Comparison of ENCODE assay signal across 9 cellular contexts in genomic region chr7:23722587-23723216, GRCh38. TPM values are rescaled to one million over a fixed set of nuclear protein-coding genes. Genes with fewer than 3 reads are reported as not detected.
DNase-seq lines count a peak whose midpoint lies in the region; ATAC-seq and TF ChIP-seq lines count a peak whose summit lies in the region.
"Not testable (repeated sequence)": the region's sequence is repeated elsewhere in the genome, so short reads cannot be mapped to it uniquely, and the experiment has no call there.
"Had no signal": no experiment of that assay in that cellular context is flagged by ENCODE, and none has a peak within 500 bp of the region (broad histone marks: within the 10 kb centered on the region; RNA-seq: fewer than 3 reads in every experiment).

No MANE protein-coding gene starts in this region.

- H3K27me3 ChIP-seq in HAP-1 (ENCODE audit: low read depth); Panc1 (ENCODE audit: control insufficient read depth, insufficient read depth, low read length); colonic mucosa; transverse colon: not testable (repeated sequence)
- H3K27me3 ChIP-seq in iPS-20b (ENCODE audit: insufficient read depth, low read length), result peaks cover 40% of the 10 kb centered on the region

- in situ Hi-C loops in HAP-1 (cut with MboI; ENCODE audit: low sequenced_read_pairs); Panc1 (cut with HindIII; ENCODE audit: low pct_unique_long_range_greater_than_20kb, low sequenced_read_pairs); transverse colon (cut with MboI; ENCODE audit: low pct_ligation_motif_present in 1 of 4, low pct_unique_long_range_greater_than_20kb in 1 of 4, low sequenced_read_pairs in 3 of 4): not testable (repeated sequence)

- H3K4me3 ChIP-seq in HAP-1, result peak overlapping the region; percentile 5; the same call in 1 of the 2 replicates
- peak overlapping the region; percentile 32 to 55 for H3K4me3 ChIP-seq in Panc1 (ENCODE audit: low read depth in 2 of 2, low read length in 2 of 2)
- H3K4me3 ChIP-seq in colonic mucosa, mucosa of descending colon, transverse colon: not testable (repeated sequence)
- peak overlapping the region; percentile 37; the same call in 1 of the 2 replicates for H3K4me3 ChIP-seq in iPS-20b (ENCODE audit: low read length)

- TF ChIP-seq EP300 in transverse colon (IDR thresholded peaks at IDR 0.05; ENCODE audit: low read depth), result not testable (repeated sequence)

- not testable (repeated sequence) for H3K9ac ChIP-seq in colonic mucosa (ENCODE audit: low read depth in 2 of 2, low read length in 2 of 2); iPS-20b (ENCODE audit: low read depth, low read length)

- not testable (repeated sequence) for H3K9me3 ChIP-seq in HAP-1; Panc1 (ENCODE audit: control insufficient read depth, insufficient read depth, low read depth, low read length); colonic mucosa; iPS-20b (ENCODE audit: insufficient read depth, low read depth, low read length); mucosa of descending colon; transverse colon

- not testable (repeated sequence) for H3K4me1 ChIP-seq in HAP-1; colonic mucosa; iPS-20b (ENCODE audit: insufficient read depth, low read length); mucosa of descending colon (ENCODE audit: low read depth); transverse colon
- H3K4me1 ChIP-seq in Panc1 (ENCODE audit: control insufficient read depth, insufficient read depth, low read length), result peaks cover 17% of the 10 kb centered on the region

- intact Hi-C loops in Panc1 (cut with micrococcal nuclease; ENCODE audit: unreplicated experiment); colonic mucosa (cut with DNase I); mucosa of descending colon (cut with DNase I, micrococcal nuclease): not testable (repeated sequence)
- intact Hi-C loops in transverse colon (cut with DNase I; ENCODE audit: low total_unique reads), result loop anchor here (10.0 kb wide), 1 partner anchor 932 kb away; no protein-coding TSS in a partner anchor

- H3K36me3 ChIP-seq in HAP-1 (replicated peaks); Panc1 (ENCODE audit: control insufficient read depth, insufficient read depth, low read length); colonic mucosa; iPS-20b (ENCODE audit: insufficient read depth, low read depth, low read length); mucosa of descending colon (ENCODE audit: low read depth); transverse colon: not testable (repeated sequence)

- H3K27ac ChIP-seq in Panc1 (ENCODE audit: low read length), result peak overlapping the region; percentile 64
- H3K27ac ChIP-seq in colonic mucosa; iPS-20b (ENCODE audit: low read length); transverse colon: not testable (repeated sequence)

- POLR2A ChIA-PET in Panc1 (lab: Charles Lee), result not testable (repeated sequence)

- TF ChIP-seq CTCF in Panc1 (IDR thresholded peaks at IDR 0.05); colonic mucosa (IDR thresholded peaks at IDR 0.05); mucosa of descending colon (IDR thresholded peaks at IDR 0.05); transverse colon (IDR thresholded peaks at IDR 0.05): not testable (repeated sequence)

- peak; percentile 35; the same call in 1 of the 2 replicates for ATAC-seq in Panc1
- ATAC-seq in mucosa of descending colon, result not testable (repeated sequence)

- TF ChIP-seq POLR2A in transverse colon (IDR thresholded peaks at IDR 0.05), result not testable (repeated sequence)

- CTCF ChIA-PET in Panc1 (lab: Charles Lee), result not testable (repeated sequence)

- DNase-seq in DMS53 (lab: John Stamatoyannopoulos, UW) (peak; percentile 88), HAP-1 (ENCODE audit: low spot score in 2 of 2) (peak in 1 of 2 experiments; percentile 74), NCI-H2029 (lab: John Stamatoyannopoulos, UW) (peak; percentile 6), colonic mucosa (peak; percentile 70), mucosa of descending colon (peak in 2 of 3 donors; percentile 64 to 70), transverse colon (peak; percentile 24)
- DNase-seq in Panc1 (ENCODE audit: low read depth, low spot score), result not testable (repeated sequence)

- not testable (repeated sequence) for BruUV-seq in Panc1 (replicated peaks; lab: Mats Ljungman, UMichigan)

- 81 to 86% methylated on average over 5 to 21 of the region's 21 CpGs for WGBS in transverse colon (ENCODE audit: low coverage in 1 of 2), 2 donors

RNA-seq across cellular contexts. Expression of gene STK31, which starts 12.7 kb away (rescaled TPM):
- total RNA-seq in Panc1 (2021; ENCODE audit: unreplicated experiment) (1.0 TPM), colonic mucosa (under 1 TPM; 0.77 to 0.96 TPM), mucosa of descending colon (1 to 10 TPM in 1 of 3 donors, under 1 TPM in 2; 0.38 to 1.3 (median 0.65) TPM), transverse colon (under 1 TPM; 0.37 to 0.95 (median 0.67) TPM)
- 0.80 TPM for polyA plus RNA-seq in Panc1 (2012; ENCODE audit: insufficient read length)
- total RNA-seq: LHCN-M2 had no signal

RNA-seq across cellular contexts. Expression of gene FAM221A, which starts 42.7 kb away (rescaled TPM):
- total RNA-seq in Panc1 (2021; ENCODE audit: unreplicated experiment) (8.4 TPM), colonic mucosa (10 to 100 TPM; 11.1 to 18.5 TPM), mucosa of descending colon (10 to 100 TPM in 2 of 3 donors, 1 to 10 TPM in 1; 8.4 to 16.0 (median 13.4) TPM), transverse colon (10 to 100 TPM in 3 of 4 donors, 1 to 10 TPM in 1; 7.5 to 18.4 (median 13.1) TPM)
- 8.5 TPM for polyA plus RNA-seq in Panc1 (2012; ENCODE audit: insufficient read length)
